Comparison of ENCODE assay signal across 31 cellular contexts in the genomic region with DNA sequence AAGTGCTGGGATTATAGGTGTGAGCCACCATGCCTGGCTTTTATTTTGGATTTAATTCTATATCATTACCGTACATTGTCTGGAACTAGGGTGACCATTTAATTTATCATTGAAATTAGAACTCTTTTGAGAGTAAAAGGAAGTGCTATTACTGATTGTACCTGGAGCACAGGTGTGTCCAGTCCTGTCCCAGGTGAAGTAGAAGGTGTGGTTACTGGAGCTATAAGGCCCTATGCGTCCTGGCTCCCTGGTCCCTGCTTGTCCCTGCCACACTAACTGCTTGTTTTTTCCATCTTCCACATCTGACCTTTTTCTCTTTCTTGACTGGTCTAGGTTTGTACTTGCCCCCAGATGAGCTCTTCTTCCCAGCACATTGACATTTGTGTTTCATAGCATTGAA.
DNase-seq lines count a peak whose midpoint lies in the region; ATAC-seq and TF ChIP-seq lines count a peak whose summit lies in the region.
"Had no signal": no experiment of that assay in that cellular context is flagged by ENCODE, and none has a peak within 500 bp of the region (broad histone marks: within the 10 kb centered on the region; RNA-seq: fewer than 3 reads in every experiment).

No MANE protein-coding gene starts in this region.

- no peak overlapping the region for H3K4me3 Mint-ChIP-seq in stimulated activated memory B cell treated with anti-CD40 and anti-IgM and Interleukin-4, amounts not matched to agents 10 μg/mL and 1 μg/mL and 100 μg/mL, for 72 hours
- H3K4me3 Mint-ChIP-seq in immature natural killer cell = no peak overlapping the region
- H3K4me3 Mint-ChIP-seq: B cell; CD14-positive monocyte; CD4-positive, alpha-beta memory T cell; CD4-positive, alpha-beta T cell; CD4-positive, CD25-positive, alpha-beta regulatory T cell; CD8-positive, alpha-beta memory T cell; CD8-positive, alpha-beta T cell had no signal

- no peaks in the 10 kb centered on the region for H3K9me3 ChIP-seq in mucosa of descending colon
- H3K9me3 ChIP-seq: A549; BE2C; BLaER1; BLaER1 treated with 17β-estradiol and CSF1 and Interleukin-3, amounts not matched to agents 10 nM and 100 nM; Caco-2 had no signal

- peaks cover 5% of the 10 kb centered on the region for H3K27me3 Mint-ChIP-seq in stimulated activated memory B cell treated with anti-CD40 and anti-IgM and Interleukin-4, amounts not matched to agents 10 μg/mL and 1 μg/mL and 100 μg/mL, for 72 hours
- no peaks in the 10 kb centered on the region for H3K27me3 Mint-ChIP-seq in immature natural killer cell (ENCODE audit: low read depth in 3 of 3)
- H3K27me3 Mint-ChIP-seq: B cell; CD4-positive, alpha-beta T cell; CD4-positive, CD25-positive, alpha-beta regulatory T cell; CD8-positive, alpha-beta memory T cell had no signal

- no peak for DNase-seq in left colon
- no peak for DNase-seq in mucosa of descending colon
- DNase-seq in epidermal melanocyte (ENCODE audit: insufficient read length, low spot score) = no peak
- no peak for DNase-seq in immature natural killer cell
- DNase-seq: 8988T; ACHN; AML-193; BE2C; C1 segment of cervical spinal cord; Caco-2; Calu3; CD4-positive, alpha-beta memory T cell; CD4-positive, alpha-beta T cell; CD4-positive, CD25-positive, alpha-beta regulatory T cell; CD8-positive, alpha-beta memory T cell; CD8-positive, alpha-beta T cell; COR-L47; DMS 273 treated with DMSO at 0.1 percent for 48 hours; DMS153; DMS53; DMS79; DMS79 treated with DMSO at 0.1 percent for 48 hours; DND-41; EL had no signal

- no peak overlapping the region for H3K27ac Mint-ChIP-seq in stimulated activated memory B cell treated with anti-CD40 and anti-IgM and Interleukin-4, amounts not matched to agents 10 μg/mL and 1 μg/mL and 100 μg/mL, for 72 hours
- no peak overlapping the region for H3K27ac Mint-ChIP-seq in immature natural killer cell
- H3K27ac Mint-ChIP-seq: B cell; CD14-positive monocyte; CD4-positive, alpha-beta memory T cell; CD4-positive, alpha-beta T cell; CD4-positive, CD25-positive, alpha-beta regulatory T cell; CD8-positive, alpha-beta memory T cell; CD8-positive, alpha-beta T cell had no signal

- no peak overlapping the region for H3K4me3 ChIP-seq in mucosa of descending colon
- H3K4me3 ChIP-seq: A549; BLaER1; BLaER1 treated with 17β-estradiol and CSF1 and Interleukin-3, amounts not matched to agents 10 nM and 100 nM had no signal

- no peak for TF ChIP-seq CTCF in mucosa of descending colon (IDR thresholded peaks at IDR 0.05)

- H3K4me1 ChIP-seq in mucosa of descending colon (ENCODE audit: low read depth) = no peaks in the 10 kb centered on the region
- H3K4me1 ChIP-seq: A549; BE2C; BLaER1; BLaER1 treated with 17β-estradiol and CSF1 and Interleukin-3, amounts not matched to agents 10 nM and 100 nM had no signal

- intact Hi-C loops in left colon (cut with DNase I, micrococcal nuclease) (no loop called here), mucosa of descending colon (cut with DNase I, micrococcal nuclease) (no loop called here)

- H3K36me3 ChIP-seq in mucosa of descending colon (ENCODE audit: low read depth) = no peaks in the 10 kb centered on the region
- H3K36me3 ChIP-seq: BE2C; BLaER1; BLaER1 treated with 17β-estradiol and CSF1 and Interleukin-3, amounts not matched to agents 10 nM and 100 nM had no signal

- H3K36me3 Mint-ChIP-seq in stimulated activated memory B cell treated with anti-CD40 and anti-IgM and Interleukin-4, amounts not matched to agents 10 μg/mL and 1 μg/mL and 100 μg/mL, for 72 hours = no peaks in the 10 kb centered on the region
- peaks cover 0 to 7% (median 3%) of the 10 kb centered on the region in 3 donors for H3K36me3 Mint-ChIP-seq in immature natural killer cell
- H3K36me3 Mint-ChIP-seq: CD14-positive monocyte; CD4-positive, alpha-beta memory T cell; CD4-positive, CD25-positive, alpha-beta regulatory T cell; CD8-positive, alpha-beta memory T cell; CD8-positive, alpha-beta T cell had no signal

- no peaks in the 10 kb centered on the region for H3K9me3 Mint-ChIP-seq in stimulated activated memory B cell treated with anti-CD40 and anti-IgM and Interleukin-4, amounts not matched to agents 10 μg/mL and 1 μg/mL and 100 μg/mL, for 72 hours
- H3K9me3 Mint-ChIP-seq in immature natural killer cell = peaks cover 0 to 3% (median 0%) of the 10 kb centered on the region in 6 donors
- H3K9me3 Mint-ChIP-seq: CD4-positive, alpha-beta T cell; CD8-positive, alpha-beta T cell had no signal

- peak; percentile 58 for ATAC-seq in left colon
- peak; percentile 39 for ATAC-seq in mucosa of descending colon
- peak; percentile 57 for ATAC-seq in stimulated activated memory B cell treated with anti-CD40 and anti-IgM and Interleukin-4, amounts not matched to agents 10 μg/mL and 1 μg/mL and 100 μg/mL, for 72 hours
- ATAC-seq in GM19023 (IDR thresholded peaks at IDR 0.05; ENCODE audit: unreplicated experiment) = no peak
- ATAC-seq: A549; CD8-positive, alpha-beta T cell had no signal

- no peaks in the 10 kb centered on the region for H3K4me1 Mint-ChIP-seq in stimulated activated memory B cell treated with anti-CD40 and anti-IgM and Interleukin-4, amounts not matched to agents 10 μg/mL and 1 μg/mL and 100 μg/mL, for 72 hours
- H3K4me1 Mint-ChIP-seq in immature natural killer cell = peaks cover 24 to 48% of the 10 kb centered on the region in 2 donors
- H3K4me1 Mint-ChIP-seq: B cell; CD14-positive monocyte; CD4-positive, alpha-beta memory T cell; CD4-positive, CD25-positive, alpha-beta regulatory T cell; CD8-positive, alpha-beta memory T cell had no signal
